9 cellular contexts compared by ENCODE assay signal in genomic region chr17:64385187-64386083, GRCh38. TPM values are rescaled to one million over a fixed set of nuclear protein-coding genes. Genes with fewer than 3 reads are reported as not detected.
DNase-seq lines count a peak whose midpoint lies in the region; ATAC-seq and TF ChIP-seq lines count a peak whose summit lies in the region.
"Had no signal": no experiment of that assay in that cellular context is flagged by ENCODE, and none has a peak within 500 bp of the region (broad histone marks: within the 10 kb centered on the region; RNA-seq: fewer than 3 reads in every experiment).

No MANE protein-coding gene starts in this region.

- H3K4me3 ChIP-seq in right atrium auricular region = peak overlapping the region in 1 of 2 donors; percentile 45

- no peak for TF ChIP-seq CTCF in right atrium auricular region (IDR thresholded peaks at IDR 0.05)

- H3K27me3 Mint-ChIP-seq in activated T-helper 1 cell treated with anti-CD3 and anti-CD28 coated beads, Interleukin-12 subunit alpha, Interleukin-12 subunit beta, Interleukin-2, Interleukin-4 antibody, amounts not matched to agents 30 ng/mL and 10 ng/mL and 1 ng/mL, durations not matched to agents 14 hours and 24 hours and 36 hours (ENCODE audit: insufficient read depth) = peaks cover 8% of the 10 kb centered on the region

- peak overlapping the region; percentile 26 for H3K27ac Mint-ChIP-seq in activated T-helper 1 cell treated with anti-CD3 and anti-CD28 coated beads, Interleukin-12 subunit alpha, Interleukin-12 subunit beta, Interleukin-2, Interleukin-4 antibody, amounts not matched to agents 30 ng/mL and 10 ng/mL and 1 ng/mL, durations not matched to agents 14 hours and 24 hours and 36 hours
- H3K27ac Mint-ChIP-seq: brain had no signal

- peak overlapping the region; percentile 74 to 78 for H3K27ac ChIP-seq in right atrium auricular region

- ATAC-seq in HG03378 (IDR thresholded peaks at IDR 0.05; ENCODE audit: unreplicated experiment) = no peak
- no peak for ATAC-seq in HG02623 (IDR thresholded peaks at IDR 0.05; ENCODE audit: unreplicated experiment)

- H3K36me3 ChIP-seq in right atrium auricular region = peaks cover 4% of the 10 kb centered on the region

- no peaks in the 10 kb centered on the region for H3K36me3 Mint-ChIP-seq in activated T-helper 1 cell treated with anti-CD3 and anti-CD28 coated beads, Interleukin-12 subunit alpha, Interleukin-12 subunit beta, Interleukin-2, Interleukin-4 antibody, amounts not matched to agents 30 ng/mL and 10 ng/mL and 1 ng/mL, durations not matched to agents 14 hours and 24 hours and 36 hours (ENCODE audit: low read depth)
- H3K36me3 Mint-ChIP-seq: brain had no signal

- intact Hi-C loops in activated T-helper 1 cell treated with anti-CD3 and anti-CD28 coated beads, Interleukin-12 subunit alpha, Interleukin-12 subunit beta, Interleukin-2, Interleukin-4 antibody, amounts not matched to agents 30 ng/mL and 10 ng/mL and 1 ng/mL, durations not matched to agents 14 hours and 24 hours and 36 hours (cut with micrococcal nuclease) = no loop called here

- H3K4me1 ChIP-seq in right atrium auricular region = peaks cover 0 to 49% of the 10 kb centered on the region in 2 donors

- peak; percentile 81 for DNase-seq in AG08395 (ENCODE audit: low spot score)
- DNase-seq in HS-5 (ENCODE audit: low read depth) = peak; percentile 82
- DNase-seq in activated T-helper 1 cell treated with anti-CD3 and anti-CD28 coated beads, Interleukin-12 subunit alpha, Interleukin-12 subunit beta, Interleukin-2, Interleukin-4 antibody, amounts not matched to agents 30 ng/mL and 10 ng/mL and 1 ng/mL, durations not matched to agents 14 hours and 24 hours and 36 hours (ENCODE audit: low spot score) = peak; percentile 12
- peak; percentile 82 for DNase-seq in right atrium auricular region (ENCODE audit: low spot score)
- DNase-seq in stimulated activated CD4-positive, alpha-beta T cell treated with anti-CD3 and anti-CD28 coated beads, TNF-alpha, amount 100 ng/mL, for 48 hours (ENCODE audit: low read depth in 3 of 3) = peak; percentile 23 to 35 (median 26)
- DNase-seq in DMS153 treated with DMSO at 0.1 percent for 48 hours (lab: John Stamatoyannopoulos, UW; ENCODE audit: unreplicated experiment) = no peak

- H3K9me3 Mint-ChIP-seq in activated T-helper 1 cell treated with anti-CD3 and anti-CD28 coated beads, Interleukin-12 subunit alpha, Interleukin-12 subunit beta, Interleukin-2, Interleukin-4 antibody, amounts not matched to agents 30 ng/mL and 10 ng/mL and 1 ng/mL, durations not matched to agents 14 hours and 24 hours and 36 hours = no peaks in the 10 kb centered on the region

- no peaks in the 10 kb centered on the region for H3K27me3 ChIP-seq in right atrium auricular region

- no peaks in the 10 kb centered on the region for H3K9me3 ChIP-seq in right atrium auricular region

- peak overlapping the region; percentile 55 for H3K4me3 Mint-ChIP-seq in activated T-helper 1 cell treated with anti-CD3 and anti-CD28 coated beads, Interleukin-12 subunit alpha, Interleukin-12 subunit beta, Interleukin-2, Interleukin-4 antibody, amounts not matched to agents 30 ng/mL and 10 ng/mL and 1 ng/mL, durations not matched to agents 14 hours and 24 hours and 36 hours
- H3K4me3 Mint-ChIP-seq: brain had no signal

- peaks cover 25% of the 10 kb centered on the region for H3K4me1 Mint-ChIP-seq in activated T-helper 1 cell treated with anti-CD3 and anti-CD28 coated beads, Interleukin-12 subunit alpha, Interleukin-12 subunit beta, Interleukin-2, Interleukin-4 antibody, amounts not matched to agents 30 ng/mL and 10 ng/mL and 1 ng/mL, durations not matched to agents 14 hours and 24 hours and 36 hours (ENCODE audit: low read depth)
- H3K4me1 Mint-ChIP-seq: brain had no signal

RNA-seq across cellular contexts. Expression of gene PECAM1, which starts 5.2 kb away (rescaled TPM):
- total RNA-seq in activated T-helper 1 cell treated with anti-CD3 and anti-CD28 coated beads, Interleukin-12 subunit alpha, Interleukin-12 subunit beta, Interleukin-2, Interleukin-4 antibody, amounts not matched to agents 30 ng/mL and 10 ng/mL and 1 ng/mL, durations not matched to agents 14 hours and 24 hours and 36 hours = 6.9 and 7.4 TPM in 2 replicates
- total RNA-seq in right atrium auricular region = 100 to 1,000 TPM in 1 of 2 donors, 10 to 100 TPM in 1; 77.5 to 153 TPM
